Comparison of ENCODE assay signal across 15 cellular contexts in the genomic region with DNA sequence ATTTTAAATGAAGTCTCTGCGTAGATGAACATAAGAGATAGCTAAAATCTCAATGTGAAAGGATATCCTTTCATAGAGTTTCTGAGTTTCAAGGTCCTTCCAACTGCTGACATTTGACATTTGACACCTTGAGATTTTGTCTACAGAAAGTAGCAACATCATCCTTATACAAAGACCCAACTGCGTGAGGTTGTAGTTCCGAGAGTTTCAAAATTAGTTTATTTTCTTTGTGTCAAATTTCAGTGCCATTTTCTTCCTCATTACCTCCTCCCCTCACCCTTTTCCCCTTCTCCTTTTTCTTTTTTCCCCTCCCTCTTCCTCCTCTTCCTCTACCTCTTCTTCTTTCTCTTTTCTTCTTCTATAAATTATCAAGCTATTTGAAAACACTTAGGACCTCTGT. TPM values are rescaled to one million over a fixed set of nuclear protein-coding genes. Genes with fewer than 3 reads are reported as not detected.
DNase-seq lines count a peak whose midpoint lies in the region; ATAC-seq and TF ChIP-seq lines count a peak whose summit lies in the region.
"Had no signal": no experiment of that assay in that cellular context is flagged by ENCODE, and none has a peak within 500 bp of the region (broad histone marks: within the 10 kb centered on the region; RNA-seq: fewer than 3 reads in every experiment).

No MANE protein-coding gene starts in this region.

- H3K4me3 ChIP-seq in HEK293 (ENCODE audit: low read depth, low read length), result no peak overlapping the region
- H3K4me3 ChIP-seq: A549 had no signal

- H3K4me3 Mint-ChIP-seq in activated T-cell treated with anti-CD3 and anti-CD28 coated beads, Interleukin-2, amount 50 U/mL, for 24 hours, result no peak overlapping the region
- no peak overlapping the region for H3K4me3 Mint-ChIP-seq in activated T-cell treated with anti-CD3 and anti-CD28 coated beads, Interleukin-2, amount 50 U/mL, for 4 hours
- H3K4me3 Mint-ChIP-seq in activated CD4-positive, alpha-beta memory T cell treated with anti-CD3 and anti-CD28 coated beads, Interleukin-2, amount 10 ng/mL, durations not matched to agents 7 days and 5 days, result no peak overlapping the region
- no peak overlapping the region for H3K4me3 Mint-ChIP-seq in stimulated activated memory B cell treated with anti-CD40 and anti-IgM and Interleukin-4, amounts not matched to agents 10 μg/mL and 1 μg/mL and 100 μg/mL, for 72 hours

- POLR2A ChIA-PET in HEK293 (lab: Yijun Ruan, JAX), result no interaction called here
- POLR2A ChIA-PET in activated CD4-positive, alpha-beta memory T cell treated with anti-CD3 and anti-CD28 coated beads, Interleukin-2, amount 10 ng/mL, durations not matched to agents 7 days and 5 days (lab: Charles Lee), result interaction anchor here (0.7 to 3.9 kb wide), 7 partner anchors 9 to 369 kb away, joined by 3 to 35 read pairs (median 4); a partner anchor contains a TSS

- no peaks in the 10 kb centered on the region for H3K36me3 Mint-ChIP-seq in activated T-cell treated with anti-CD3 and anti-CD28 coated beads, Interleukin-2, amount 50 U/mL, for 24 hours (ENCODE audit: low read depth)
- H3K36me3 Mint-ChIP-seq in activated T-cell treated with anti-CD3 and anti-CD28 coated beads, Interleukin-2, amount 50 U/mL, for 4 hours (ENCODE audit: insufficient read depth), result no peaks in the 10 kb centered on the region
- H3K36me3 Mint-ChIP-seq in activated CD4-positive, alpha-beta memory T cell treated with anti-CD3 and anti-CD28 coated beads, Interleukin-2, amount 10 ng/mL, durations not matched to agents 7 days and 5 days (ENCODE audit: low read depth), result no peaks in the 10 kb centered on the region
- no peaks in the 10 kb centered on the region for H3K36me3 Mint-ChIP-seq in stimulated activated memory B cell treated with anti-CD40 and anti-IgM and Interleukin-4, amounts not matched to agents 10 μg/mL and 1 μg/mL and 100 μg/mL, for 72 hours

- peaks cover 72% of the 10 kb centered on the region for H3K4me1 Mint-ChIP-seq in activated T-cell treated with anti-CD3 and anti-CD28 coated beads, Interleukin-2, amount 50 U/mL, for 24 hours (ENCODE audit: low read depth)
- peaks cover 44% of the 10 kb centered on the region for H3K4me1 Mint-ChIP-seq in activated T-cell treated with anti-CD3 and anti-CD28 coated beads, Interleukin-2, amount 50 U/mL, for 4 hours (ENCODE audit: low read depth)
- H3K4me1 Mint-ChIP-seq in activated CD4-positive, alpha-beta memory T cell treated with anti-CD3 and anti-CD28 coated beads, Interleukin-2, amount 10 ng/mL, durations not matched to agents 7 days and 5 days, result peaks cover 58% of the 10 kb centered on the region
- H3K4me1 Mint-ChIP-seq in stimulated activated memory B cell treated with anti-CD40 and anti-IgM and Interleukin-4, amounts not matched to agents 10 μg/mL and 1 μg/mL and 100 μg/mL, for 72 hours, result peaks cover 81% of the 10 kb centered on the region

- peaks cover 11% of the 10 kb centered on the region for H3K4me1 ChIP-seq in HEK293 (ENCODE audit: control insufficient read depth, insufficient read depth, low read length)

- no peak for ATAC-seq in activated T-cell treated with anti-CD3 and anti-CD28 coated beads, Interleukin-2, amount 50 U/mL, for 4 hours
- ATAC-seq in stimulated activated memory B cell treated with anti-CD40 and anti-IgM and Interleukin-4, amounts not matched to agents 10 μg/mL and 1 μg/mL and 100 μg/mL, for 72 hours, result no peak
- no peak for ATAC-seq in GM21737 (IDR thresholded peaks at IDR 0.05; ENCODE audit: unreplicated experiment)
- ATAC-seq: A549 had no signal

- peaks cover 6% of the 10 kb centered on the region for H3K9me3 Mint-ChIP-seq in activated T-cell treated with anti-CD3 and anti-CD28 coated beads, Interleukin-2, amount 50 U/mL, for 24 hours
- no peaks in the 10 kb centered on the region for H3K9me3 Mint-ChIP-seq in activated T-cell treated with anti-CD3 and anti-CD28 coated beads, Interleukin-2, amount 50 U/mL, for 4 hours
- H3K9me3 Mint-ChIP-seq in activated CD4-positive, alpha-beta memory T cell treated with anti-CD3 and anti-CD28 coated beads, Interleukin-2, amount 10 ng/mL, durations not matched to agents 7 days and 5 days, result peaks cover 6% of the 10 kb centered on the region
- no peaks in the 10 kb centered on the region for H3K9me3 Mint-ChIP-seq in stimulated activated memory B cell treated with anti-CD40 and anti-IgM and Interleukin-4, amounts not matched to agents 10 μg/mL and 1 μg/mL and 100 μg/mL, for 72 hours

- H3K27ac ChIP-seq in HEK293 (ENCODE audit: extremely low read depth, low read depth, low read length), result no peak overlapping the region
- H3K27ac ChIP-seq: A549 had no signal

- no peaks in the 10 kb centered on the region for H3K27me3 Mint-ChIP-seq in activated T-cell treated with anti-CD3 and anti-CD28 coated beads, Interleukin-2, amount 50 U/mL, for 24 hours
- H3K27me3 Mint-ChIP-seq in activated T-cell treated with anti-CD3 and anti-CD28 coated beads, Interleukin-2, amount 50 U/mL, for 4 hours (ENCODE audit: low read depth), result no peaks in the 10 kb centered on the region
- no peaks in the 10 kb centered on the region for H3K27me3 Mint-ChIP-seq in activated CD4-positive, alpha-beta memory T cell treated with anti-CD3 and anti-CD28 coated beads, Interleukin-2, amount 10 ng/mL, durations not matched to agents 7 days and 5 days
- no peaks in the 10 kb centered on the region for H3K27me3 Mint-ChIP-seq in stimulated activated memory B cell treated with anti-CD40 and anti-IgM and Interleukin-4, amounts not matched to agents 10 μg/mL and 1 μg/mL and 100 μg/mL, for 72 hours

- no peak for DNase-seq in activated T-cell treated with anti-CD3 and anti-CD28 coated beads, Interleukin-2, amount 50 U/mL, for 24 hours
- no peak for DNase-seq in activated T-cell treated with anti-CD3 and anti-CD28 coated beads, Interleukin-2, amount 50 U/mL, for 4 hours
- no peak for DNase-seq in activated CD4-positive, alpha-beta memory T cell treated with anti-CD3 and anti-CD28 coated beads, Interleukin-2, amount 10 ng/mL, durations not matched to agents 7 days and 5 days
- no peak for DNase-seq in COLO668 (lab: John Stamatoyannopoulos, UW; ENCODE audit: unreplicated experiment)
- DNase-seq: C1 segment of cervical spinal cord, HCEC 1CT, NCI-H1417 treated with DMSO at 0.1 percent for 48 hours, NCI-H1930, NCI-H510A treated with DMSO at 0.1 percent for 48 hours, NCI-H82 had no signal

- no peaks in the 10 kb centered on the region for H3K9me3 ChIP-seq in HEK293 (ENCODE audit: control insufficient read depth, insufficient read depth, low read depth, low read length)
- H3K9me3 ChIP-seq: A549 had no signal

- H3K36me3 ChIP-seq in HEK293 (ENCODE audit: control insufficient read depth in 2 of 2, insufficient read depth in 1 of 2, low read length in 2 of 2), result no peaks in the 10 kb centered on the region

- no peak for TF ChIP-seq CTCF in HEK293 (tag by site-specific recombination; IDR thresholded peaks at IDR 0.05)

- peak overlapping the region; percentile 8 for H3K27ac Mint-ChIP-seq in activated T-cell treated with anti-CD3 and anti-CD28 coated beads, Interleukin-2, amount 50 U/mL, for 24 hours
- H3K27ac Mint-ChIP-seq in activated CD4-positive, alpha-beta memory T cell treated with anti-CD3 and anti-CD28 coated beads, Interleukin-2, amount 10 ng/mL, durations not matched to agents 7 days and 5 days, result peak overlapping the region; percentile 16
- H3K27ac Mint-ChIP-seq in stimulated activated memory B cell treated with anti-CD40 and anti-IgM and Interleukin-4, amounts not matched to agents 10 μg/mL and 1 μg/mL and 100 μg/mL, for 72 hours, result peak overlapping the region; percentile 85

- CTCF ChIA-PET in HEK293 (lab: Yijun Ruan, JAX), result interaction anchor here (0.6 to 2.8 kb wide), 6 partner anchors 9 to 201 kb away, joined by 3 to 16 read pairs (median 6); no protein-coding TSS in a partner anchor
- CTCF ChIA-PET in activated CD4-positive, alpha-beta memory T cell treated with anti-CD3 and anti-CD28 coated beads, Interleukin-2, amount 10 ng/mL, durations not matched to agents 7 days and 5 days (lab: Charles Lee), result interaction anchor here (0.8 to 2.3 kb wide), 10 partner anchors 8 to 187 kb away, joined by 3 to 12 read pairs (median 4); a partner anchor contains a TSS

TF ChIP-seq in HEK293, 187 proteins besides CTCF, POLR2A, EP300 and RAD21:
- TF ChIP-seq FEZF1 (tag by site-specific recombination; IDR thresholded peaks at IDR 0.05), result peak; percentile 13; the same call in 1 of the 2 replicates
- no peak for TF ChIP-seq ZNF37A (tag by site-specific recombination; IDR thresholded peaks at IDR 0.05)
- 0 out of 2 replicates have a peak, but pooled peaks have one; percentile 13 for TF ChIP-seq ZNF366 (tag by site-specific recombination; conservative IDR thresholded peaks at IDR 0.05)
- TF ChIP-seq ZNF114 (tag by site-specific recombination; IDR thresholded peaks at IDR 0.05), result no peak
- TF ChIP-seq, protein P1, sequence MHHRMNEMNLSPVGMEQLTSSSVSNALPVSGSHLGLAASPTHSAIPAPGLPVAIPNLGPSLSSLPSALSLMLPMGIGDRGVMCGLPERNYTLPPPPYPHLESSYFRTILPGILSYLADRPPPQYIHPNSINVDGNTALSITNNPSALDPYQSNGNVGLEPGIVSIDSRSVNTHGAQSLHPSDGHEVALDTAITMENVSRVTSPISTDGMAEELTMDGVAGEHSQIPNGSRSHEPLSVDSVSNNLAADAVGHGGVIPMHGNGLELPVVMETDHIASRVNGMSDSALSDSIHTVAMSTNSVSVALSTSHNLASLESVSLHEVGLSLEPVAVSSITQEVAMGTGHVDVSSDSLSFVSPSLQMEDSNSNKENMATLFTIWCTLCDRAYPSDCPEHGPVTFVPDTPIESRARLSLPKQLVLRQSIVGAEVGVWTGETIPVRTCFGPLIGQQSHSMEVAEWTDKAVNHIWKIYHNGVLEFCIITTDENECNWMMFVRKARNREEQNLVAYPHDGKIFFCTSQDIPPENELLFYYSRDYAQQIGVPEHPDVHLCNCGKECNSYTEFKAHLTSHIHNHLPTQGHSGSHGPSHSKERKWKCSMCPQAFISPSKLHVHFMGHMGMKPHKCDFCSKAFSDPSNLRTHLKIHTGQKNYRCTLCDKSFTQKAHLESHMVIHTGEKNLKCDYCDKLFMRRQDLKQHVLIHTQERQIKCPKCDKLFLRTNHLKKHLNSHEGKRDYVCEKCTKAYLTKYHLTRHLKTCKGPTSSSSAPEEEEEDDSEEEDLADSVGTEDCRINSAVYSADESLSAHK (tag by site-specific recombination; IDR thresholded peaks at IDR 0.05), result peak; percentile 38; the same call in 1 of the 2 replicates

RNA-seq across cellular contexts. Expression of a gene that starts 26.9 kb away (rescaled TPM):
- 100 to 1,000 TPM; 186 to 193 (median 191) TPM for total RNA-seq in activated T-cell treated with anti-CD3 and anti-CD28 coated beads, Interleukin-2, amount 50 U/mL, for 4 hours
- 10 to 100 TPM; 63.0 to 66.1 TPM for total RNA-seq in activated CD4-positive, alpha-beta memory T cell treated with anti-CD3 and anti-CD28 coated beads, Interleukin-2, amount 10 ng/mL, durations not matched to agents 7 days and 5 days
- total RNA-seq: Daoy had no signal

Comparison
In these comparisons a context has a peak if more than half of its experiments do, and no peak if none do; other contexts are left out.
1. H3K27ac Mint-ChIP-seq: peak in every context shown above with its lines; median percentile 85 in stimulated activated memory B cell treated with anti-CD40 and anti-IgM and Interleukin-4, amounts not matched to agents 10 μg/mL and 1 μg/mL and 100 μg/mL, for 72 hours; 16 in activated CD4-positive, alpha-beta memory T cell treated with anti-CD3 and anti-CD28 coated beads, Interleukin-2, amount 10 ng/mL, durations not matched to agents 7 days and 5 days; 8 in activated T-cell treated with anti-CD3 and anti-CD28 coated beads, Interleukin-2, amount 50 U/mL, for 24 hours.